Comparison of ENCODE assay signal across 8 cellular contexts in genomic region chr5:122999947-123000563, GRCh38. TPM values are rescaled to one million over a fixed set of nuclear protein-coding genes. Genes with fewer than 3 reads are reported as not detected.
DNase-seq lines count a peak whose midpoint lies in the region; ATAC-seq, FAIRE-seq and TF ChIP-seq lines count a peak whose summit lies in the region.

No MANE protein-coding gene starts in this region.

- no peak overlapping the region for H3K27ac Mint-ChIP-seq in progenitor cell of endocrine pancreas

- TF ChIP-seq CTCF in epithelial cell of proximal tubule (conservative IDR thresholded peaks at IDR 0.05; ENCODE audit: low read depth, low read length): peak; percentile 51
- peak; percentile 60 for TF ChIP-seq CTCF in progenitor cell of endocrine pancreas (IDR thresholded peaks at IDR 0.05; ENCODE audit: unreplicated experiment)

- peaks cover 8% of the 10 kb centered on the region for H3K36me3 Mint-ChIP-seq in progenitor cell of endocrine pancreas (ENCODE audit: insufficient read depth)

- no peak overlapping the region for H3K4me3 Mint-ChIP-seq in progenitor cell of endocrine pancreas (ENCODE audit: low read depth)

- no peak for FAIRE-seq in RCC 7860 (lab: Jason Lieb, UNC)

- no peak overlapping the region for H3K4me3 ChIP-seq in epithelial cell of proximal tubule (ENCODE audit: low read depth, low read length)

- DNase-seq in EH (ENCODE audit: low read depth) (peak; percentile 56), GM19238 (ENCODE audit: insufficient read length, low spot score) (peak; percentile 47), RPMI7951 (ENCODE audit: low read depth) (peak; percentile 62), epithelial cell of proximal tubule (ENCODE audit: low read depth) (no peak), progenitor cell of endocrine pancreas (ENCODE audit: low spot score, unreplicated experiment) (no peak), RCC 7860 (ENCODE audit: low spot score) (no peak), cerebellar nuclear complex (lab: John Stamatoyannopoulos, UW) (no peak)

- ATAC-seq in HG03066 (IDR thresholded peaks at IDR 0.05; ENCODE audit: low read depth, unreplicated experiment): peak; percentile 92

- peaks cover 6% of the 10 kb centered on the region for H3K4me1 Mint-ChIP-seq in progenitor cell of endocrine pancreas (ENCODE audit: low read depth)

- no peaks in the 10 kb centered on the region for H3K27me3 Mint-ChIP-seq in progenitor cell of endocrine pancreas

- no peaks in the 10 kb centered on the region for H3K9me3 Mint-ChIP-seq in progenitor cell of endocrine pancreas (ENCODE audit: low read depth)

RNA-seq across cellular contexts. Expression of gene PPIC, which starts 36.5 kb away (rescaled TPM):
- total RNA-seq in RPMI7951 (2014; rRNA removed; shearing (Covaris generic)): 34.0 and 48.2 TPM in 2 replicates
- total RNA-seq in epithelial cell of proximal tubule (24.2 and 25.0 TPM in 2 replicates), progenitor cell of endocrine pancreas (21.0 and 26.0 TPM in 2 replicates)

Comparison
In these comparisons a context has a peak if more than half of its experiments do, and no peak if none do; other contexts are left out.
1. DNase-seq: peak in EH (single experiment), GM19238 (single experiment) and RPMI7951 (single experiment); none in epithelial cell of proximal tubule (single experiment), progenitor cell of endocrine pancreas (single experiment), RCC 7860 (single experiment) and cerebellar nuclear complex (0 of 2).